In genomic region chr19:49450405-49450804, GRCh38 we compare ENCODE assay signal across 8 cellular contexts. TPM values are rescaled to one million over a fixed set of nuclear protein-coding genes. Genes with fewer than 3 reads are reported as not detected.
DNase-seq lines count a peak whose midpoint lies in the region; ATAC-seq and TF ChIP-seq lines count a peak whose summit lies in the region.

No MANE protein-coding gene starts in this region.

- peak overlapping the region; percentile 99 for H3K4me3 Mint-ChIP-seq in activated T-cell treated with anti-CD3 and anti-CD28 coated beads, Interleukin-2, amount 50 U/mL, for 24 hours
- peak overlapping the region; percentile 95 to 98 for H3K4me3 Mint-ChIP-seq in stimulated activated naive CD8-positive, alpha-beta T cell treated with anti-CD3 and anti-CD28 coated beads, Interleukin-15, amount 100 ng/mL, for 72 hours

- H3K36me3 ChIP-seq in WERI-Rb-1, result peaks cover 42% of the 10 kb centered on the region
- no peaks in the 10 kb centered on the region for H3K36me3 ChIP-seq in hepatocyte (replicated peaks; ENCODE audit: insufficient read depth, low read depth)

- H3K36me3 Mint-ChIP-seq in activated T-cell treated with anti-CD3 and anti-CD28 coated beads, Interleukin-2, amount 50 U/mL, for 24 hours (ENCODE audit: low read depth), result peaks cover 74% of the 10 kb centered on the region

- H3K27ac ChIP-seq in WERI-Rb-1 (peak overlapping the region; percentile 20; the same call in 1 of the 2 replicates), hepatocyte (no peak overlapping the region)

- H3K27me3 ChIP-seq in WERI-Rb-1 (ENCODE audit: insufficient read depth, low read depth, severe bottlenecking), result no peaks in the 10 kb centered on the region
- H3K27me3 ChIP-seq in hepatocyte, result no peaks in the 10 kb centered on the region

- no peaks in the 10 kb centered on the region for H3K9me3 Mint-ChIP-seq in activated T-cell treated with anti-CD3 and anti-CD28 coated beads, Interleukin-2, amount 50 U/mL, for 24 hours
- H3K9me3 Mint-ChIP-seq in stimulated activated naive CD8-positive, alpha-beta T cell treated with anti-CD3 and anti-CD28 coated beads, Interleukin-15, amount 100 ng/mL, for 72 hours, result no peaks in the 10 kb centered on the region

- H3K27ac Mint-ChIP-seq in activated T-cell treated with anti-CD3 and anti-CD28 coated beads, Interleukin-2, amount 50 U/mL, for 24 hours, result peak overlapping the region; percentile 99
- H3K27ac Mint-ChIP-seq in stimulated activated naive CD8-positive, alpha-beta T cell treated with anti-CD3 and anti-CD28 coated beads, Interleukin-15, amount 100 ng/mL, for 72 hours, result peak overlapping the region; percentile 10 to 99

- H4K20me1 ChIP-seq in hepatocyte (ENCODE audit: insufficient read depth, poor library complexity, severe bottlenecking), result no peaks in the 10 kb centered on the region

- no peak for TF ChIP-seq CTCF in WERI-Rb-1 (IDR thresholded peaks at IDR 0.05; ENCODE audit: low read depth, low read length)
- TF ChIP-seq CTCF in hepatocyte (IDR thresholded peaks at IDR 0.05; ENCODE audit: poor library complexity), result no peak

- H3K4me1 ChIP-seq in hepatocyte (ENCODE audit: insufficient read depth), result peaks cover 7% of the 10 kb centered on the region

- DNase-seq in activated T-cell treated with anti-CD3 and anti-CD28 coated beads, Interleukin-2, amount 50 U/mL, for 24 hours, result no peak
- DNase-seq in activated T-cell treated with anti-CD3 and anti-CD28 coated beads, Interleukin-2, amount 50 U/mL, for 48 hours, result no peak
- no peak for DNase-seq in WERI-Rb-1
- DNase-seq in hepatocyte (ENCODE audit: low spot score), result no peak
- no peak for DNase-seq in stimulated activated naive CD8-positive, alpha-beta T cell treated with anti-CD3 and anti-CD28 coated beads, Interleukin-15, amount 100 ng/mL, for 72 hours
- DNase-seq in central memory CD4-positive, alpha-beta T cell, result no peak
- DNase-seq in NAMALWA (ENCODE audit: low spot score), result no peak
- DNase-seq in NCI-H187 (lab: John Stamatoyannopoulos, UW), result no peak

- no peak for ATAC-seq in stimulated activated naive CD8-positive, alpha-beta T cell treated with anti-CD3 and anti-CD28 coated beads, Interleukin-15, amount 100 ng/mL, for 72 hours

- no peaks in the 10 kb centered on the region for H3K9me2 ChIP-seq in hepatocyte (replicated peaks; ENCODE audit: insufficient read depth)

- peak overlapping the region; percentile 78; the same call in 1 of the 2 replicates for H3K4me3 ChIP-seq in WERI-Rb-1 (ENCODE audit: low read depth, low read length)
- H3K4me3 ChIP-seq in hepatocyte, result no peak overlapping the region

- H3K4me1 Mint-ChIP-seq in activated T-cell treated with anti-CD3 and anti-CD28 coated beads, Interleukin-2, amount 50 U/mL, for 24 hours (ENCODE audit: low read depth), result peaks cover 57% of the 10 kb centered on the region
- peaks cover 73% of the 10 kb centered on the region for H3K4me1 Mint-ChIP-seq in stimulated activated naive CD8-positive, alpha-beta T cell treated with anti-CD3 and anti-CD28 coated beads, Interleukin-15, amount 100 ng/mL, for 72 hours

- no peaks in the 10 kb centered on the region for H3K27me3 Mint-ChIP-seq in activated T-cell treated with anti-CD3 and anti-CD28 coated beads, Interleukin-2, amount 50 U/mL, for 24 hours
- H3K27me3 Mint-ChIP-seq in stimulated activated naive CD8-positive, alpha-beta T cell treated with anti-CD3 and anti-CD28 coated beads, Interleukin-15, amount 100 ng/mL, for 72 hours, result no peaks in the 10 kb centered on the region

- H3K79me2 ChIP-seq in hepatocyte, result peaks cover 23% of the 10 kb centered on the region

- peak overlapping the region; percentile 81 for H3K4me2 ChIP-seq in hepatocyte

- WGBS in hepatocyte (ENCODE audit: low lambda C conversion rate, missing lambda C conversion rate), result 95% methylated on average over 6 of the region's 7 CpGs

- H2AFZ ChIP-seq in hepatocyte, result no peak overlapping the region

- H3K9me3 ChIP-seq in WERI-Rb-1 (ENCODE audit: severe bottlenecking) (no peaks in the 10 kb centered on the region), hepatocyte (ENCODE audit: low read depth) (no peaks in the 10 kb centered on the region)

RNA-seq across cellular contexts. Expression of gene PIH1D1, which starts 1.2 kb away (rescaled TPM):
- total RNA-seq in hepatocyte, result 72.1 and 73.2 TPM in 2 replicates
- 79.8 and 98.9 TPM in 2 replicates for polyA plus RNA-seq in hepatocyte

RNA-seq across cellular contexts. Expression of gene ALDH16A1, which starts 2.6 kb away (rescaled TPM):
- 29.9 and 32.4 TPM in 2 replicates for total RNA-seq in hepatocyte
- 36.5 and 38.7 TPM in 2 replicates for polyA plus RNA-seq in hepatocyte

RNA-seq across cellular contexts. Expression of gene SLC17A7, which starts 9.1 kb away (rescaled TPM):
- total RNA-seq in hepatocyte, result 0.13 TPM in 1 of 2 replicates, not detected in the other
- polyA plus RNA-seq in hepatocyte, result 0.51 TPM in 1 of 2 replicates, not detected in the other

RNA-seq across cellular contexts. Expression of gene FLT3LG, which starts 23.6 kb away (rescaled TPM):
- 0.24 and 1.3 TPM in 2 replicates for total RNA-seq in hepatocyte
- polyA plus RNA-seq in hepatocyte, result 2.8 and 3.0 TPM in 2 replicates

RNA-seq across cellular contexts. Expression of gene GFY, which starts 25.2 kb away (rescaled TPM):
- total RNA-seq in hepatocyte, result not detected in 2 replicates
- not detected in 2 replicates for polyA plus RNA-seq in hepatocyte
